Comparison of ENCODE assay signal across 18 cellular contexts in genomic region chr14:101063121-101063520, GRCh38.
DNase-seq lines count a peak whose midpoint lies in the region; ATAC-seq and TF ChIP-seq lines count a peak whose summit lies in the region.
"Had no signal": no experiment of that assay in that cellular context is flagged by ENCODE, and none has a peak within 500 bp of the region (broad histone marks: within the 10 kb centered on the region; RNA-seq: fewer than 3 reads in every experiment).

No MANE protein-coding gene starts in this region.

- H3K9me1 ChIP-seq in IMR-90 (ENCODE audit: insufficient read depth, low read length) = peaks cover 36% of the 10 kb centered on the region

- peak overlapping the region; percentile 46 for H3K14ac ChIP-seq in IMR-90 (replicated peaks; ENCODE audit: low read depth, low read length)

- DNase-seq in BE2C (peak; percentile 4), IMR-90 (no peak), glutamatergic neuron (peak; percentile 7), sciatic nerve (ENCODE audit: low spot score) (peak; percentile 51), T1000 (lab: John Stamatoyannopoulos, UW) (no peak), anterior cingulate cortex (lab: John Stamatoyannopoulos, UW) (no peak), inferior parietal cortex (ENCODE audit: extremely low spot score) (no peak)
- no peak for DNase-seq in stimulated activated naive CD4-positive, alpha-beta T cell treated with Interleukin-2 at 50 U/mL for 16 hours (lab: John Stamatoyannopoulos, UW)
- DNase-seq: 8988T; AML-193; CD8-positive, alpha-beta T cell; COR-L47; DMS153; DMS79 treated with DMSO at 0.1 percent for 48 hours; EL had no signal

- H3K56ac ChIP-seq in IMR-90 (ENCODE audit: extremely low read depth, insufficient read depth, low read length) = no peak overlapping the region

- H4K5ac ChIP-seq in IMR-90 (ENCODE audit: low read depth, low read length) = peak overlapping the region; percentile 16; the same call in 1 of the 2 replicates

- peaks cover 37% of the 10 kb centered on the region for H4K20me1 ChIP-seq in IMR-90 (ENCODE audit: insufficient read depth, low read length)

- H3K27me3 Mint-ChIP-seq in glutamatergic neuron (ENCODE audit: unreplicated experiment) = peaks cover 6% of the 10 kb centered on the region

- POLR2A ChIA-PET in IMR-90 (lab: Charles Lee; ENCODE audit: unreplicated experiment) = no interaction called here

- peak overlapping the region; percentile 52 for H2AFZ ChIP-seq in IMR-90 (replicated peaks; ENCODE audit: low read length, poor library complexity)

- no peak overlapping the region for H3K4me3 Mint-ChIP-seq in glutamatergic neuron (ENCODE audit: unreplicated experiment)
- H3K4me3 Mint-ChIP-seq: CD8-positive, alpha-beta T cell had no signal

- peak overlapping the region; percentile 77; the same call in 1 of the 3 replicates for H2BK15ac ChIP-seq in IMR-90 (ENCODE audit: low read depth, low read length)

- peak overlapping the region; percentile 43 for H2BK20ac ChIP-seq in IMR-90 (ENCODE audit: low read depth, low read length)

- peaks cover 18% of the 10 kb centered on the region for H3K9me3 Mint-ChIP-seq in glutamatergic neuron (ENCODE audit: unreplicated experiment)

- peaks cover 22% of the 10 kb centered on the region for H3K36me3 Mint-ChIP-seq in glutamatergic neuron (ENCODE audit: unreplicated experiment)
- H3K36me3 Mint-ChIP-seq: CD8-positive, alpha-beta T cell had no signal

- no peak for TF ChIP-seq POLR2A in IMR-90 (IDR thresholded peaks at IDR 0.05; ENCODE audit: low read depth, low read length)

- H4K91ac ChIP-seq in IMR-90 (ENCODE audit: insufficient read depth, low read depth, low read length) = peak overlapping the region; percentile 60; the same call in 1 of the 2 replicates

- H3K27ac ChIP-seq in IMR-90 (ENCODE audit: insufficient read depth, low read length) = 0 out of 2 replicates have a peak overlapping the region, but pooled peaks have one; percentile 10
- H3K27ac ChIP-seq: C4-2B, HL-60 had no signal

- TF ChIP-seq CTCF in BE2C (IDR thresholded peaks at IDR 0.05; ENCODE audit: low read depth, low read length) = no peak
- no peak for TF ChIP-seq CTCF in IMR-90 (conservative IDR thresholded peaks at IDR 0.05; ENCODE audit: low read depth, low read length)
- TF ChIP-seq CTCF in glutamatergic neuron (IDR thresholded peaks at IDR 0.05; ENCODE audit: partially characterized antibody, unreplicated experiment) = no peak

- H3K4me1 ChIP-seq in BE2C (no peaks in the 10 kb centered on the region), IMR-90 (ENCODE audit: control insufficient read depth, insufficient read depth, low read length) (peaks cover 14% of the 10 kb centered on the region)
- H3K4me1 ChIP-seq: HAP-1 had no signal

- H3K9ac ChIP-seq in IMR-90 (ENCODE audit: low read depth, low read length) = no peak overlapping the region

- no TSS peak for BruUV-seq in IMR-90 (replicated peaks; lab: Mats Ljungman, UMichigan)

- peak overlapping the region; percentile 33; the same call in 1 of the 2 replicates for H2BK120ac ChIP-seq in IMR-90 (ENCODE audit: low read depth, low read length)

- H4K8ac ChIP-seq in IMR-90 (ENCODE audit: low read depth in 2 of 2, low read length in 2 of 2) = peak overlapping the region; percentile 40 to 43; a peak in 1 of 4 replicates

- dilution Hi-C loops in IMR-90 (cut with HindIII; ENCODE audit: low sequenced_read_pairs, unreplicated experiment) = no loop called here

- H3K4me3 ChIP-seq in BE2C (ENCODE audit: low read depth, low read length) (no peak overlapping the region), IMR-90 (ENCODE audit: insufficient read depth, low read depth, low read length) (no peak overlapping the region)
- H3K4me3 ChIP-seq: HAP-1 had no signal

- H2AK9ac ChIP-seq in IMR-90 (replicated peaks; ENCODE audit: low read depth, low read length, poor library complexity) = no peak overlapping the region

- H3K79me1 ChIP-seq in IMR-90 (ENCODE audit: low read depth in 1 of 2, low read length in 2 of 2) = peaks cover 12 to 56% of the 10 kb centered on the region in 2 experiments; a peak in 3 of 4 replicates

- peaks cover 13% of the 10 kb centered on the region for H3K4me1 Mint-ChIP-seq in glutamatergic neuron (ENCODE audit: low read depth, unreplicated experiment)

- H3K27ac Mint-ChIP-seq in glutamatergic neuron (ENCODE audit: unreplicated experiment) = no peak overlapping the region
- H3K27ac Mint-ChIP-seq: CD8-positive, alpha-beta T cell had no signal

- peak overlapping the region; percentile 48 for H3K4ac ChIP-seq in IMR-90 (ENCODE audit: low read depth, low read length)

- peak overlapping the region; percentile 9 for H2BK5ac ChIP-seq in IMR-90 (ENCODE audit: low read depth, low read length, poor library complexity, severe bottlenecking)

- H2AK5ac ChIP-seq in IMR-90 (ENCODE audit: low read depth, low read length) = peak overlapping the region; percentile 88; the same call in 1 of the 2 replicates

- ATAC-seq in IMR-90 (ENCODE audit: low read depth) (no peak), sciatic nerve (no peak)
- ATAC-seq: CD8-positive, alpha-beta T cell had no signal

- WGBS in IMR-90 (ENCODE audit: extremely low coverage in 2 of 2, insufficient read length in 1 of 2), 2 experiments = 100% methylated on average over 2 of the region's 11 CpGs; no CpG with 5 or more reads in 1 of the 2 experiments

- H3K23ac ChIP-seq in IMR-90 (ENCODE audit: low read depth, low read length) = peak overlapping the region; percentile 56; the same call in 1 of the 2 replicates

- H3K4me2 ChIP-seq in IMR-90 (ENCODE audit: low read depth, low read length) = no peak overlapping the region

- no peak for TF ChIP-seq RAD21 in IMR-90 (IDR thresholded peaks at IDR 0.05; ENCODE audit: low read length)

- H3K18ac ChIP-seq in IMR-90 (ENCODE audit: low read depth, low read length) = peak overlapping the region; percentile 21; the same call in 1 of the 2 replicates

- H3K9me3 ChIP-seq in BE2C (no peaks in the 10 kb centered on the region), IMR-90 (ENCODE audit: control insufficient read depth, insufficient read depth, low read length) (no peaks in the 10 kb centered on the region)
- H3K9me3 ChIP-seq: HAP-1 had no signal

- intact Hi-C loops in IMR-90 (cut with micrococcal nuclease) (no loop called here), sciatic nerve (cut with DNase I) (loop anchor here (10.0 kb wide), 1 partner anchor 1318 kb away; no protein-coding TSS in a partner anchor)

- CTCF ChIA-PET in IMR-90 (lab: Yijun Ruan, JAX) = no interaction called here

- H3K36me3 ChIP-seq in BE2C = peaks cover 91% of the 10 kb centered on the region
- H3K36me3 ChIP-seq in IMR-90 (ENCODE audit: control insufficient read depth, insufficient read depth, low read length) = peaks cover 74% of the 10 kb centered on the region
- H3K36me3 ChIP-seq: HAP-1 had no signal

- in situ Hi-C loops in IMR-90 (cut with MboI; ENCODE audit: low sequenced_read_pairs) = no loop called here

- H3K27me3 ChIP-seq in BE2C (no peaks in the 10 kb centered on the region), IMR-90 (ENCODE audit: control insufficient read depth, insufficient read depth, low read length) (no peaks in the 10 kb centered on the region)

TF ChIP-seq in IMR-90, 13 proteins besides CTCF, POLR2A, EP300 and RAD21:
- TF ChIP-seq MAFK (IDR thresholded peaks at IDR 0.05; ENCODE audit: low read depth, low read length) (no peak), NFE2L2 (IDR thresholded peaks at IDR 0.05; ENCODE audit: low read depth, low read length) (no peak), MXI1 (IDR thresholded peaks at IDR 0.05; ENCODE audit: borderline replicate concordance, low read depth, low read length) (no peak), ELK1 (IDR thresholded peaks at IDR 0.05; ENCODE audit: borderline replicate concordance, low read depth, low read length) (no peak), CEBPB (IDR thresholded peaks at IDR 0.05; ENCODE audit: low read depth, low read length) (no peak), RFX5 (IDR thresholded peaks at IDR 0.05; ENCODE audit: low read depth, low read length) (no peak), BHLHE40 (IDR thresholded peaks at IDR 0.05; ENCODE audit: low read depth, low read length) (no peak), CHD1 (IDR thresholded peaks at IDR 0.05; ENCODE audit: low read depth, low read length) (no peak), MAZ (IDR thresholded peaks at IDR 0.05; ENCODE audit: borderline replicate concordance, low read depth, low read length) (no peak), USF2 (IDR thresholded peaks at IDR 0.05; ENCODE audit: low read depth, low read length) (no peak), SMC3 (IDR thresholded peaks at IDR 0.05; ENCODE audit: low read depth, low read length) (no peak), FOS (IDR thresholded peaks at IDR 0.05; ENCODE audit: low read depth, low read length) (no peak)

Comparison
In these comparisons a context has a peak if more than half of its experiments do, and no peak if none do; other contexts are left out.
1. DNase-seq: peak in BE2C (single experiment), glutamatergic neuron (single experiment) and sciatic nerve (single experiment); none in IMR-90 (single experiment), T1000 (single experiment), stimulated activated naive CD4-positive, alpha-beta T cell treated with Interleukin-2 at 50 U/mL for 16 hours (single experiment), anterior cingulate cortex (0 of 58) and inferior parietal cortex (single experiment).